In the genomic region with DNA sequence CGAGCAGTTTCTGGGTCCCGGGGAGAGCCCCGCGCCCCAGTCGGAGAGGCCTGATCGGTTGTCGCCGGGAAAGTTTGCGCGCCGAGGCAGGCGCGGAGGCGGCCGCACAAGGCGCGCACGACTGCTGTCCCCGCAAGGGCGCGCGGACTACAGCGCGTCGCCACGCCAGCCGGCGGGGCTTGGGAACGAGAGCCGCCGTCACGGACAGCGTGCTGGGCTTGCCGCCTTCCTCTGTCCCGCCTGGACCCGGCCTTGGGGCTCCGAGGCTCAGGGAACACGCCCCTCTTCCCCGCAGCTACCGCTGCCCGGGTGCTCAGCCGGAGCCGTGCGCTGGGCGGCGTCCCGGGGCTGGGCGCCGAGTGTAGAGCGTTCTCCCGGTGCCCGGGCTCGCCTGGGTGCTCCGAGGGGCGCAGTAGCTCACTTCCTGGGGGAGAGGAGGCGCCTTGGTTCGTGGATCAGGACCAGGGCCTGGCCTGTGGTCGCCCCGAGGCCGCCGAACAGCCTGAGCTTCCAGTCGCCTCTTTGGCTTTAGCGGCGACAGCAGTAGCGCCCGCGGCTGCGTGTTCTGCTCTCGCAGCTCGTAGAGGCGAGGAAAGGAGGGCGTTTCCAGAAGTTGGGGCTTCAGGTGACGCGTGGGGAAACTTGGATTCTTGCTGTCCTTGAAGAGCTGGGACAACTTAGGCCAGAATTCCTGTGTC, we compare ENCODE assay signal across 8 cellular contexts. TPM values are rescaled to one million over a fixed set of nuclear protein-coding genes. Genes with fewer than 3 reads are reported as not detected.
DNase-seq lines count a peak whose midpoint lies in the region; ATAC-seq and TF ChIP-seq lines count a peak whose summit lies in the region.

No MANE protein-coding gene starts in this region.

- peak overlapping the region; percentile 65 for H4K5ac ChIP-seq in IMR-90 (ENCODE audit: low read depth, low read length)

- H3K4me1 Mint-ChIP-seq in CD8-positive, alpha-beta memory T cell: peaks cover 18 to 21% (median 19%) of the 10 kb centered on the region in 3 donors
- H3K4me1 Mint-ChIP-seq in activated CD4-positive, alpha-beta T cell treated with anti-CD3 and anti-CD28 coated beads, Interleukin-2, amount 10 ng/mL, durations not matched to agents 24 days and 14 days: peaks cover 16% of the 10 kb centered on the region

- H3K27me3 Mint-ChIP-seq in CD8-positive, alpha-beta memory T cell: peaks cover 23 to 27% of the 10 kb centered on the region in 2 donors
- peaks cover 36% of the 10 kb centered on the region for H3K27me3 Mint-ChIP-seq in activated CD4-positive, alpha-beta T cell treated with anti-CD3 and anti-CD28 coated beads, Interleukin-2, amount 10 ng/mL, durations not matched to agents 24 days and 14 days

- no peaks in the 10 kb centered on the region for H3K9me3 Mint-ChIP-seq in CD8-positive, alpha-beta memory T cell
- peaks cover 4% of the 10 kb centered on the region for H3K9me3 Mint-ChIP-seq in activated CD4-positive, alpha-beta T cell treated with anti-CD3 and anti-CD28 coated beads, Interleukin-2, amount 10 ng/mL, durations not matched to agents 24 days and 14 days

- no peaks in the 10 kb centered on the region for H3K36me3 ChIP-seq in CD8-positive, alpha-beta memory T cell (ENCODE audit: insufficient read depth, low read length)
- H3K36me3 ChIP-seq in IMR-90 (ENCODE audit: control insufficient read depth, insufficient read depth, low read length): no peaks in the 10 kb centered on the region
- H3K36me3 ChIP-seq in duodenal mucosa (ENCODE audit: control insufficient read depth in 1 of 2, insufficient read depth in 2 of 2, low read length in 2 of 2): no peaks in the 10 kb centered on the region
- no peaks in the 10 kb centered on the region for H3K36me3 ChIP-seq in liver (ENCODE audit: control insufficient read depth in 4 of 4, insufficient read depth in 3 of 4, low read depth in 1 of 4, low read length in 3 of 4)

- 0% methylated on average over 24 of the region's 74 CpGs; no CpG with 5 or more reads in 1 of the 2 experiments for WGBS in IMR-90 (ENCODE audit: extremely low coverage in 2 of 2, insufficient read length in 1 of 2), 2 experiments
- WGBS in liver: under 1% methylated on average over 74 of the region's 74 CpGs

- peak overlapping the region; percentile 82 for H4K91ac ChIP-seq in IMR-90 (ENCODE audit: insufficient read depth, low read depth, low read length)

- TF ChIP-seq RAD21 in IMR-90 (IDR thresholded peaks at IDR 0.05; ENCODE audit: low read length) (peak; percentile 51), liver (IDR thresholded peaks at IDR 0.05) (peak; percentile 41 to 60)

- peak in 3 of 5 donors; percentile 2 to 11 (median 7) for DNase-seq in CD8-positive, alpha-beta memory T cell
- DNase-seq in IMR-90: peak; percentile 34
- peak; percentile 77 for DNase-seq in activated CD4-positive, alpha-beta T cell treated with anti-CD3 and anti-CD28 coated beads, Interleukin-2, amount 10 ng/mL, durations not matched to agents 24 days and 14 days
- peak; percentile 32 for DNase-seq in stimulated activated CD4-positive, alpha-beta T cell treated with anti-CD3 and anti-CD28 coated beads, Interleukin-4, amount 100 ng/mL, for 1 hour
- DNase-seq in DMS79 treated with DMSO at 0.1 percent for 48 hours (lab: John Stamatoyannopoulos, UW): no peak
- DNase-seq in mesenteric fat pad (ENCODE audit: low spot score): no peak

- peaks cover 0 to 9% (median 0%) of the 10 kb centered on the region in 3 donors for H3K36me3 Mint-ChIP-seq in CD8-positive, alpha-beta memory T cell
- peaks cover 4% of the 10 kb centered on the region for H3K36me3 Mint-ChIP-seq in activated CD4-positive, alpha-beta T cell treated with anti-CD3 and anti-CD28 coated beads, Interleukin-2, amount 10 ng/mL, durations not matched to agents 24 days and 14 days (ENCODE audit: low read depth)

- H2BK20ac ChIP-seq in IMR-90 (ENCODE audit: low read depth, low read length): peak overlapping the region; percentile 55; the same call in 1 of the 2 replicates

- H3K9me1 ChIP-seq in IMR-90 (ENCODE audit: insufficient read depth, low read length): peaks cover 10% of the 10 kb centered on the region

- intact Hi-C loops in IMR-90 (cut with micrococcal nuclease): loop anchor here (2.0 to 5.0 kb wide), 8 partner anchors 61 to 656 kb away; no protein-coding TSS in a partner anchor
- intact Hi-C loops in activated CD4-positive, alpha-beta T cell treated with anti-CD3 and anti-CD28 coated beads, Interleukin-2, amount 10 ng/mL, durations not matched to agents 24 days and 14 days (cut with micrococcal nuclease): no loop called here

- H3K56ac ChIP-seq in IMR-90 (ENCODE audit: extremely low read depth, insufficient read depth, low read length): peak overlapping the region; percentile 53

- no TSS peak for BruUV-seq in IMR-90 (replicated peaks; lab: Mats Ljungman, UMichigan)

- CTCF ChIA-PET in CD8-positive, alpha-beta memory T cell (lab: Charles Lee): no interaction called here
- CTCF ChIA-PET in IMR-90 (lab: Yijun Ruan, JAX): interaction anchor here (0.6 to 1.6 kb wide), 10 partner anchors 14 to 351 kb away, joined by 3 to 7 read pairs (median 4); no protein-coding TSS in a partner anchor

- peak overlapping the region; percentile 72 for H2BK15ac ChIP-seq in IMR-90 (ENCODE audit: low read depth, low read length)

- H3K79me1 ChIP-seq in IMR-90 (ENCODE audit: low read depth in 1 of 2, low read length in 2 of 2): peaks cover 23 to 43% of the 10 kb centered on the region in 2 experiments; a peak in 3 of 4 replicates

- peak overlapping the region; percentile 64 for H3K9ac ChIP-seq in IMR-90 (ENCODE audit: low read depth, low read length)
- peak overlapping the region; percentile 61 to 87 for H3K9ac ChIP-seq in duodenal mucosa (ENCODE audit: low read depth in 1 of 2, low read length in 2 of 2)
- H3K9ac ChIP-seq in liver (ENCODE audit: low read depth in 1 of 2, low read length in 2 of 2): peak overlapping the region in 1 of 2 donors; percentile 8

- H2BK5ac ChIP-seq in IMR-90 (ENCODE audit: low read depth, low read length, poor library complexity, severe bottlenecking): peak overlapping the region; percentile 82

- peak overlapping the region in 1 of 8 donors; percentile 57 for H3K27ac Mint-ChIP-seq in CD8-positive, alpha-beta memory T cell
- H3K27ac Mint-ChIP-seq in activated CD4-positive, alpha-beta T cell treated with anti-CD3 and anti-CD28 coated beads, Interleukin-2, amount 10 ng/mL, durations not matched to agents 24 days and 14 days: no peak overlapping the region

- H2BK120ac ChIP-seq in IMR-90 (ENCODE audit: low read depth, low read length): peak overlapping the region; percentile 86

- peak overlapping the region; percentile 80 for H3K4ac ChIP-seq in IMR-90 (ENCODE audit: low read depth, low read length)

- in situ Hi-C loops in IMR-90 (cut with MboI; ENCODE audit: low sequenced_read_pairs): loop anchor here (10.0 kb wide), 1 partner anchor 353 kb away; no protein-coding TSS in a partner anchor

- ATAC-seq in IMR-90 (ENCODE audit: low read depth): peak; percentile 73

- TF ChIP-seq CTCF in IMR-90 (conservative IDR thresholded peaks at IDR 0.05; ENCODE audit: low read depth, low read length): peak; percentile 45
- TF ChIP-seq CTCF in liver (IDR thresholded peaks at IDR 0.05; ENCODE audit: low read depth, low read length, missing input control): no peak

- no peak overlapping the region for H3K27ac ChIP-seq in CD8-positive, alpha-beta memory T cell (ENCODE audit: low read depth, low read length)
- H3K27ac ChIP-seq in IMR-90 (ENCODE audit: insufficient read depth, low read length): peak overlapping the region; percentile 81
- H3K27ac ChIP-seq in duodenal mucosa (ENCODE audit: low read depth, low read length): peak overlapping the region; percentile 45
- H3K27ac ChIP-seq in liver (ENCODE audit: low read depth in 1 of 2, low read length in 2 of 2): peak overlapping the region; percentile 27 to 59

- peak overlapping the region; percentile 93 for H3K23ac ChIP-seq in IMR-90 (ENCODE audit: low read depth, low read length)

- TF ChIP-seq POLR2A in IMR-90 (IDR thresholded peaks at IDR 0.05; ENCODE audit: low read depth, low read length): peak; percentile 2; the same call in 1 of the 2 replicates

- peak overlapping the region; percentile 76 for H4K8ac ChIP-seq in IMR-90 (ENCODE audit: low read depth in 2 of 2, low read length in 2 of 2)

- POLR2A ChIA-PET in CD8-positive, alpha-beta memory T cell (lab: Charles Lee): no interaction called here
- POLR2A ChIA-PET in IMR-90 (lab: Charles Lee; ENCODE audit: unreplicated experiment): interaction anchor here (0.9 kb wide), 1 partner anchor 653 kb away, joined by 3 read pairs; no protein-coding TSS in a partner anchor

- H3K27me3 ChIP-seq in CD8-positive, alpha-beta memory T cell (ENCODE audit: insufficient read depth, low read length, poor library complexity, severe bottlenecking): peaks cover 14% of the 10 kb centered on the region
- H3K27me3 ChIP-seq in IMR-90 (ENCODE audit: control insufficient read depth, insufficient read depth, low read length): no peaks in the 10 kb centered on the region
- H3K27me3 ChIP-seq in duodenal mucosa (ENCODE audit: control insufficient read depth in 1 of 2, insufficient read depth in 2 of 2, low read length in 2 of 2): peaks cover 0 to 5% of the 10 kb centered on the region in 2 donors
- H3K27me3 ChIP-seq in liver (ENCODE audit: control insufficient read depth in 4 of 4, insufficient read depth in 4 of 4, low read length in 3 of 4): no peaks in the 10 kb centered on the region

- peak overlapping the region; percentile 76 for H3K18ac ChIP-seq in IMR-90 (ENCODE audit: low read depth, low read length)

- dilution Hi-C loops in IMR-90 (cut with HindIII; ENCODE audit: low sequenced_read_pairs, unreplicated experiment): no loop called here

- H2AK9ac ChIP-seq in IMR-90 (replicated peaks; ENCODE audit: low read depth, low read length, poor library complexity): peak overlapping the region; percentile 63

- peak overlapping the region; percentile 84 for H3K4me3 ChIP-seq in CD8-positive, alpha-beta memory T cell (ENCODE audit: low read length)
- H3K4me3 ChIP-seq in IMR-90 (ENCODE audit: insufficient read depth, low read depth, low read length): peak overlapping the region; percentile 91
- H3K4me3 ChIP-seq in duodenal mucosa (ENCODE audit: low read depth in 1 of 2, low read length in 2 of 2): peak overlapping the region; percentile 88 to 90
- peak overlapping the region; percentile 96 to 99 (median 99) for H3K4me3 ChIP-seq in liver (ENCODE audit: low read depth in 1 of 3, low read length in 3 of 3)

- H3K9me3 ChIP-seq in CD8-positive, alpha-beta memory T cell (ENCODE audit: low read length): no peaks in the 10 kb centered on the region
- H3K9me3 ChIP-seq in IMR-90 (ENCODE audit: control insufficient read depth, insufficient read depth, low read length) (no peaks in the 10 kb centered on the region), duodenal mucosa (ENCODE audit: control insufficient read depth in 1 of 2, low read length in 2 of 2) (no peaks in the 10 kb centered on the region), liver (ENCODE audit: control insufficient read depth in 4 of 4, low read length in 3 of 4) (no peaks in the 10 kb centered on the region)

- peak overlapping the region; percentile 97 for H2AFZ ChIP-seq in IMR-90 (replicated peaks; ENCODE audit: low read length, poor library complexity)

- peak overlapping the region; percentile 96 for H3K4me2 ChIP-seq in IMR-90 (ENCODE audit: low read depth, low read length)

- no peaks in the 10 kb centered on the region for H4K20me1 ChIP-seq in IMR-90 (ENCODE audit: insufficient read depth, low read length)

- H3K4me3 Mint-ChIP-seq in CD8-positive, alpha-beta memory T cell: peak overlapping the region; percentile 93 to 98 (median 96)
- H3K4me3 Mint-ChIP-seq in activated CD4-positive, alpha-beta T cell treated with anti-CD3 and anti-CD28 coated beads, Interleukin-2, amount 10 ng/mL, durations not matched to agents 24 days and 14 days: peak overlapping the region; percentile 92

- peak overlapping the region; percentile 18 for H2AK5ac ChIP-seq in IMR-90 (ENCODE audit: low read depth, low read length)

- peak overlapping the region; percentile 70 for H3K14ac ChIP-seq in IMR-90 (replicated peaks; ENCODE audit: low read depth, low read length)

- peaks cover 15% of the 10 kb centered on the region for H3K4me1 ChIP-seq in CD8-positive, alpha-beta memory T cell (ENCODE audit: insufficient read depth, low read length)
- peaks cover 6% of the 10 kb centered on the region for H3K4me1 ChIP-seq in IMR-90 (ENCODE audit: control insufficient read depth, insufficient read depth, low read length)
- peaks cover 13 to 14% of the 10 kb centered on the region in 2 donors for H3K4me1 ChIP-seq in duodenal mucosa (ENCODE audit: control insufficient read depth in 1 of 2, insufficient read depth in 2 of 2, low read length in 2 of 2)
- H3K4me1 ChIP-seq in liver (ENCODE audit: control insufficient read depth in 4 of 4, insufficient read depth in 4 of 4, low read length in 3 of 4): peaks cover 3 to 29% (median 16%) of the 10 kb centered on the region in 4 donors

RNA-seq across cellular contexts. Expression of gene TLN2, which starts 1.4 kb away (rescaled TPM):
- total RNA-seq in CD8-positive, alpha-beta memory T cell: 1 to 10 TPM; 3.1 to 3.5 TPM
- polyA plus RNA-seq in CD8-positive, alpha-beta memory T cell: 0.06 TPM
- total RNA-seq in IMR-90 (2012; rRNA removed) (15.6 and 16.1 TPM in 2 replicates), liver (10 to 100 TPM; 10.8 to 23.1 TPM), mesenteric fat pad (122 TPM)
- polyA plus RNA-seq in IMR-90 (2012; rRNA removed) (5.6 and 5.9 TPM in 2 replicates), liver (10 to 100 TPM in 1 of 2 donors, 1 to 10 TPM in 1; 3.9 to 14.5 TPM)
- 4.3 and 4.4 TPM in 2 replicates for polyA plus RNA-seq in IMR-90 (2012; cell fraction: cytosol; rRNA removed)
- 9.0 and 9.6 TPM in 2 replicates for polyA plus RNA-seq in IMR-90 (2012; cell fraction: nucleus; rRNA removed; ENCODE audit: low replicate concordance)
- total RNA-seq in activated CD4-positive, alpha-beta T cell treated with anti-CD3 and anti-CD28 coated beads, Interleukin-2, amount 10 ng/mL, durations not matched to agents 24 days and 14 days: 0.40 and 0.61 TPM in 2 replicates

Comparison
In these comparisons a context has a peak if more than half of its experiments do, and no peak if none do; other contexts are left out.
1. DNase-seq: peak in CD8-positive, alpha-beta memory T cell (3 of 5), IMR-90 (single experiment), activated CD4-positive, alpha-beta T cell treated with anti-CD3 and anti-CD28 coated beads, Interleukin-2, amount 10 ng/mL, durations not matched to agents 24 days and 14 days (single experiment) and stimulated activated CD4-positive, alpha-beta T cell treated with anti-CD3 and anti-CD28 coated beads, Interleukin-4, amount 100 ng/mL, for 1 hour (single experiment); none in DMS79 treated with DMSO at 0.1 percent for 48 hours (single experiment) and mesenteric fat pad (single experiment).
2. Peak in every context shown above with its lines, with median percentiles within 50 percentile points of each other: H3K4me3 ChIP-seq.